Comparison of ENCODE assay signal across 17 cellular contexts in the genomic region with DNA sequence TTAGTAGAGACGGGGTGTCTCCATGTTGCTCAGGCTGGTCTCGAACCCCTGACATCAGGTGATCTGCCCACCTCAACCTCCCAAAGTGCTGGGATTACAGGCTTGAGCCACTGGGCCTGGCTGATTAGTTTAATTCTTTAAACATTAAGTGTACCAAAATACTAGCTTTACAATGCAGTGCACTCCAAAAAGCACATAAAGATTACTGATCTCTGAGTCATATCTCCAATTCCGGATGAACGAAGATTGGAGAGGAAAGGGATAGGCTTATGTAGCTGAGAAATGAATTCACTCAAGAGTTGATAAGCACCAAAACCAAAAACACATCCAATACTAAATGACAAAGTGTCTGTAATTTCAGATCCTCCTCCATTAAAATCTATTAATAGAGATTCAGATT. TPM values are rescaled to one million over a fixed set of nuclear protein-coding genes. Genes with fewer than 3 reads are reported as not detected.
A peak's percentile ranks its signal among the peaks of the same experiment; 100 is the strongest.
DNase-seq lines count a peak whose midpoint lies in the region; TF ChIP-seq lines count a peak whose summit lies in the region.
"Had no signal": no experiment of that assay in that cellular context is flagged by ENCODE, and none has a peak within 500 bp of the region (broad histone marks: within the 10 kb centered on the region; RNA-seq: fewer than 3 reads in every experiment).

No MANE protein-coding gene starts in this region.

- no peaks in the 10 kb centered on the region for H3K27me3 ChIP-seq in brain microvascular endothelial cell (replicated peaks)
- H3K27me3 ChIP-seq in mesenchymal stem cell (ENCODE audit: control insufficient read depth in 1 of 2, insufficient read depth in 1 of 2, low read length in 2 of 2) = no peaks in the 10 kb centered on the region
- no peaks in the 10 kb centered on the region for H3K27me3 ChIP-seq in ovary
- H3K27me3 ChIP-seq: BLaER1, right atrium auricular region had no signal

- no peak overlapping the region for H3K9ac ChIP-seq in mesenchymal stem cell (ENCODE audit: low read length)
- H3K9ac ChIP-seq: BLaER1 had no signal

- H3K4me1 Mint-ChIP-seq in activated CD4-positive, alpha-beta memory T cell treated with anti-CD3 and anti-CD28 coated beads, Interleukin-2, amount 10 ng/mL, durations not matched to agents 7 days and 5 days = no peaks in the 10 kb centered on the region
- H3K4me1 Mint-ChIP-seq: naive B cell had no signal

- H3K23ac ChIP-seq in mesenchymal stem cell (ENCODE audit: low read length in 2 of 2) = no peak overlapping the region

- H3K4me3 ChIP-seq in brain microvascular endothelial cell (ENCODE audit: low read depth, low read length) = no peak overlapping the region
- H3K4me3 ChIP-seq in mesenchymal stem cell (ENCODE audit: insufficient read depth in 1 of 2, low read depth in 1 of 2, low read length in 2 of 2) = no peak overlapping the region
- no peak overlapping the region for H3K4me3 ChIP-seq in ovary
- H3K4me3 ChIP-seq: BLaER1, right atrium auricular region had no signal

- no peak overlapping the region for H3K4me2 ChIP-seq in mesenchymal stem cell (ENCODE audit: low read length, poor library complexity, severe bottlenecking)
- H3K4me2 ChIP-seq: BLaER1 had no signal

- peaks cover 3% of the 10 kb centered on the region for H3K9me3 Mint-ChIP-seq in activated CD4-positive, alpha-beta memory T cell treated with anti-CD3 and anti-CD28 coated beads, Interleukin-2, amount 10 ng/mL, durations not matched to agents 7 days and 5 days
- H3K9me3 Mint-ChIP-seq: dendritic cell treated with granulocyte-macrophage colony-stimulating factor and Interleukin-4, amounts not matched to agents 40 ng/mL and 50 ng/mL, for 4 days had no signal

- no peak overlapping the region for H3K14ac ChIP-seq in mesenchymal stem cell (ENCODE audit: low read length in 2 of 2)

- in situ Hi-C loops in brain microvascular endothelial cell (cut with HindIII; ENCODE audit: low pct_ligation_motif_present, low sequenced_read_pairs) = no loop called here

- no peak overlapping the region for H2AFZ ChIP-seq in mesenchymal stem cell (ENCODE audit: low read depth, low read length)

- no peak for TF ChIP-seq POLR2A in ovary (IDR thresholded peaks at IDR 0.05)

- peak overlapping the region in 1 of 2 experiments; percentile 73 for H3K18ac ChIP-seq in mesenchymal stem cell (ENCODE audit: low read depth in 1 of 2, low read length in 2 of 2)

- H3K36me3 ChIP-seq in brain microvascular endothelial cell (replicated peaks) (no peaks in the 10 kb centered on the region), mesenchymal stem cell (ENCODE audit: control insufficient read depth in 1 of 2, insufficient read depth in 2 of 2, low read depth in 1 of 2, low read length in 2 of 2) (no peaks in the 10 kb centered on the region), ovary (no peaks in the 10 kb centered on the region)
- H3K36me3 ChIP-seq: BLaER1, right atrium auricular region had no signal

- no peak overlapping the region for H3K4me3 Mint-ChIP-seq in activated CD4-positive, alpha-beta memory T cell treated with anti-CD3 and anti-CD28 coated beads, Interleukin-2, amount 10 ng/mL, durations not matched to agents 7 days and 5 days
- H3K4me3 Mint-ChIP-seq: dendritic cell treated with granulocyte-macrophage colony-stimulating factor and Interleukin-4, amounts not matched to agents 40 ng/mL and 50 ng/mL, for 4 days; naive B cell had no signal

- H3K27ac ChIP-seq in brain microvascular endothelial cell (peak overlapping the region; percentile 77), mesenchymal stem cell (ENCODE audit: low read length, poor library complexity, severe bottlenecking) (no peak overlapping the region), ovary (no peak overlapping the region)
- H3K27ac ChIP-seq: BLaER1, right atrium auricular region had no signal

- intact Hi-C loops in ovary (cut with DNase I) = no loop called here

- H2BK120ac ChIP-seq in mesenchymal stem cell (ENCODE audit: low read depth, low read length) = no peak overlapping the region

- POLR2A ChIA-PET in activated CD4-positive, alpha-beta memory T cell treated with anti-CD3 and anti-CD28 coated beads, Interleukin-2, amount 10 ng/mL, durations not matched to agents 7 days and 5 days (lab: Charles Lee) = no interaction called here

- TF ChIP-seq EP300 in ovary (IDR thresholded peaks at IDR 0.05) = no peak

- no peak overlapping the region for H3K27ac Mint-ChIP-seq in activated CD4-positive, alpha-beta memory T cell treated with anti-CD3 and anti-CD28 coated beads, Interleukin-2, amount 10 ng/mL, durations not matched to agents 7 days and 5 days
- H3K27ac Mint-ChIP-seq: activated naive CD4-positive, alpha-beta T cell treated with anti-CD3 and anti-CD28 coated beads, Interleukin-2, amount 50 U/mL, for 72 hours; dendritic cell treated with granulocyte-macrophage colony-stimulating factor and Interleukin-4, amounts not matched to agents 40 ng/mL and 50 ng/mL, for 4 days; naive B cell had no signal

- no peak for TF ChIP-seq CTCF in brain microvascular endothelial cell (IDR thresholded peaks at IDR 0.05; ENCODE audit: low read depth, low read length, missing control alignments)
- no peak for TF ChIP-seq CTCF in ovary (IDR thresholded peaks at IDR 0.05)

- H3K27me3 Mint-ChIP-seq in activated CD4-positive, alpha-beta memory T cell treated with anti-CD3 and anti-CD28 coated beads, Interleukin-2, amount 10 ng/mL, durations not matched to agents 7 days and 5 days = no peaks in the 10 kb centered on the region
- H3K27me3 Mint-ChIP-seq: dendritic cell treated with granulocyte-macrophage colony-stimulating factor and Interleukin-4, amounts not matched to agents 40 ng/mL and 50 ng/mL, for 4 days; naive B cell had no signal

- 77% methylated on average over 2 of the region's 4 CpGs for WGBS in mesenchymal stem cell
- 86 to 91% (median 87%) methylated on average over 4 of the region's 4 CpGs for WGBS in ovary, 3 donors

- no peaks in the 10 kb centered on the region for H3K79me1 ChIP-seq in mesenchymal stem cell (replicated peaks; ENCODE audit: low read length, poor library complexity, severe bottlenecking)

- no peak overlapping the region for H4K8ac ChIP-seq in mesenchymal stem cell (ENCODE audit: low read length)

- H2AK5ac ChIP-seq in mesenchymal stem cell (ENCODE audit: low read length, severe bottlenecking) = no peak overlapping the region

- CTCF ChIA-PET in activated CD4-positive, alpha-beta memory T cell treated with anti-CD3 and anti-CD28 coated beads, Interleukin-2, amount 10 ng/mL, durations not matched to agents 7 days and 5 days (lab: Charles Lee) = no interaction called here

- no peak overlapping the region for H3K4ac ChIP-seq in mesenchymal stem cell (ENCODE audit: low read depth in 1 of 2, low read length in 2 of 2)

- no peak overlapping the region for H2BK15ac ChIP-seq in mesenchymal stem cell (ENCODE audit: low read depth, poor library complexity, severe bottlenecking)

- no peaks in the 10 kb centered on the region for H3K36me3 Mint-ChIP-seq in activated CD4-positive, alpha-beta memory T cell treated with anti-CD3 and anti-CD28 coated beads, Interleukin-2, amount 10 ng/mL, durations not matched to agents 7 days and 5 days (ENCODE audit: low read depth)
- H3K36me3 Mint-ChIP-seq: naive B cell had no signal

- DNase-seq in EL (peak; percentile 45), NCI-H446 treated with DMSO at 0.1 percent for 48 hours (lab: John Stamatoyannopoulos, UW) (peak; percentile 29), brain microvascular endothelial cell (peak; percentile 52), mesenchymal stem cell (peak; percentile 73), ovary (no peak)
- DNase-seq in stimulated activated naive CD4-positive, alpha-beta T cell treated with Interleukin-2 at 50 U/mL for 16 hours (lab: John Stamatoyannopoulos, UW) = no peak
- DNase-seq in stimulated activated CD4-positive, alpha-beta T cell treated with anti-CD3 and anti-CD28 coated beads, Interleukin-2, amount 100 ng/mL, for 24 hours = no peak
- DNase-seq in activated CD4-positive, alpha-beta memory T cell treated with anti-CD3 and anti-CD28 coated beads, Interleukin-2, amount 10 ng/mL, durations not matched to agents 7 days and 5 days = no peak
- DNase-seq: kidney glomerular epithelial cell, naive B cell, NCI-H1436 treated with DMSO at 0.1 percent for 48 hours, NCI-H69, SHP77 treated with DMSO at 0.1 percent for 48 hours had no signal

- H3K4me1 ChIP-seq in mesenchymal stem cell (ENCODE audit: control insufficient read depth, insufficient read depth, low read depth, low read length) (peaks cover 2% of the 10 kb centered on the region), ovary (ENCODE audit: insufficient read depth) (peaks cover 6% of the 10 kb centered on the region)

- H2BK12ac ChIP-seq in mesenchymal stem cell (ENCODE audit: low read length in 2 of 2) = peak overlapping the region in 1 of 2 experiments; percentile 21

- H4K91ac ChIP-seq in mesenchymal stem cell (ENCODE audit: low read length) = no peak overlapping the region

- no peak overlapping the region for H2BK5ac ChIP-seq in mesenchymal stem cell (ENCODE audit: low read depth, low read length, poor library complexity, severe bottlenecking)

- H3K9me3 ChIP-seq in mesenchymal stem cell (ENCODE audit: control insufficient read depth, low read length) (no peaks in the 10 kb centered on the region), ovary (no peaks in the 10 kb centered on the region)
- H3K9me3 ChIP-seq: BLaER1, right atrium auricular region had no signal

RNA-seq across cellular contexts. Expression of gene NAV3, which starts 15.1 kb away (rescaled TPM):
- 26.2 TPM for polyA plus RNA-seq in mesenchymal stem cell (2013, experiment 1 of 2)
- 26.1 TPM for polyA plus RNA-seq in mesenchymal stem cell (2013, experiment 2 of 2)
- total RNA-seq in ovary = 10 to 100 TPM; 16.1 to 63.9 (median 40.0) TPM
- 10 to 100 TPM; 10.5 to 11.0 TPM for polyA plus RNA-seq in ovary
- not detected for total RNA-seq in activated CD4-positive, alpha-beta memory T cell treated with anti-CD3 and anti-CD28 coated beads, Interleukin-2, amount 10 ng/mL, durations not matched to agents 7 days and 5 days
- total RNA-seq: activated naive CD4-positive, alpha-beta T cell treated with anti-CD3 and anti-CD28 coated beads, Interleukin-2, amount 50 U/mL, for 72 hours had no signal

Comparison
In these comparisons a context has a peak if more than half of its experiments do, and no peak if none do; other contexts are left out.
1. DNase-seq: peak in EL (single experiment), NCI-H446 treated with DMSO at 0.1 percent for 48 hours (single experiment), brain microvascular endothelial cell (single experiment) and mesenchymal stem cell (single experiment); none in stimulated activated naive CD4-positive, alpha-beta T cell treated with Interleukin-2 at 50 U/mL for 16 hours (single experiment), ovary (0 of 5), stimulated activated CD4-positive, alpha-beta T cell treated with anti-CD3 and anti-CD28 coated beads, Interleukin-2, amount 100 ng/mL, for 24 hours (0 of 2) and activated CD4-positive, alpha-beta memory T cell treated with anti-CD3 and anti-CD28 coated beads, Interleukin-2, amount 10 ng/mL, durations not matched to agents 7 days and 5 days (single experiment).
2. RNA of gene NAV3, which starts 15.1 kb away (total RNA-seq): 16.1 to 63.9 TPM in ovary; not detected in activated CD4-positive, alpha-beta memory T cell treated with anti-CD3 and anti-CD28 coated beads, Interleukin-2, amount 10 ng/mL, durations not matched to agents 7 days and 5 days; every median in the first group is over 10 times any median in the second.